In the genomic region with DNA sequence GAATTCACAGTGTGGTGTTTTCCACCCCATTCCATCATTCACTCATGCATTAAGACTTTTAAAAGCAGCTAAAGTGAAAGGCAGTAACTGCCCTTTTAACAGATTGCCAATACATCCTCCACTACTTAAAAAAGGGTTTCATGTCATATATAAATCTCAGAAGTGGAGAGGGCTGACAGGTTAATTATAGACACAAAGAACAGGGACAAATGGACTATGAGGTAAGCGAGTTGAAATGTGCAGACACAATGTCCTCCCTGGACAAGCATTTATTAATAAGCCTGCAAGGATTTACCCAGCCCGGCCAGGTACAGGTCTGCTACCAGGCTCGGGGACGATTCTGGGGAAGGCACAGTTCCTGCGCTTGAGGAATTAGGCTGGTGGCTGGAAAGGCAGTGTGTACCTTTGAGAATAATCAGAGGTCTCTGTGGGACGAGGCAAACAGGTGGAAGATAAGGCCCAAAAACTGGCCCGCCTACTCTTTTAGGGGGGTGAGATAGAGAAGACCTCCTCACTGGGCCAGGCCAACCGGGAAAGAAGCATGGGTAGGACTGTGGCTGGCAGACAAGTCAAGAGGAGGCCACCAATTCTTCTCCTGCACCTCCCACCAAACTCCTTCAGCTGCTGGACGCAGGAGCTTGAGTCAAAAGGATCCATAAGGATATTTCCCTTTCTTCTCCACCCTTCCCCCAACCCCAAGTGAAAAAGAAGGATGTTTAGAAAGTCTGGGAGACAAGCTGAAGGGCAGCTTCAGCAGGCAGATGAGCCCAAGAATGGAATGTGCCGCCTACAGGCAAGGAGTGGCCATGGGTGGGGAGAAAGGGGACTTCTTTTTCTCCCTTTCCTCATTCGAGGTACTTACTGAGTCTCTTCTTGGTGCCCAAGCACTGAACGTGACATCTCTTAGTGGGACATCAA, we compare ENCODE assay signal across 8 cellular contexts. TPM values are rescaled to one million over a fixed set of nuclear protein-coding genes. Genes with fewer than 3 reads are reported as not detected.
DNase-seq lines count a peak whose midpoint lies in the region; ATAC-seq and TF ChIP-seq lines count a peak whose summit lies in the region.

No MANE protein-coding gene starts in this region.

- H3K4me2 ChIP-seq in SK-N-SH, result peak overlapping the region; percentile 82
- H3K4me2 ChIP-seq in trophoblast cell (ENCODE audit: low read length), result peak overlapping the region; percentile 90

- H3K27ac ChIP-seq in AG04450 (ENCODE audit: low read depth, low read length) (no peak overlapping the region), SK-N-SH (ENCODE audit: low read depth in 2 of 2, low read length in 1 of 2) (no peak overlapping the region), trophoblast cell (ENCODE audit: low read depth, low read length) (peak overlapping the region; percentile 72)

- no peaks in the 10 kb centered on the region; the same call in 1 of the 2 replicates for H3K9me3 ChIP-seq in AG04450 (ENCODE audit: control insufficient read depth, insufficient read depth, low read length)
- no peaks in the 10 kb centered on the region for H3K9me3 ChIP-seq in SK-N-SH
- H3K9me3 ChIP-seq in trophoblast cell (ENCODE audit: insufficient read depth, low read depth, low read length), result peaks cover 3% of the 10 kb centered on the region

- no peak overlapping the region for H4K12ac ChIP-seq in trophoblast cell (ENCODE audit: low read depth, low read length)

- peaks cover 3% of the 10 kb centered on the region; the same call in 1 of the 2 replicates for H3K36me3 ChIP-seq in H7 (replicated peaks; ENCODE audit: control insufficient read depth, insufficient read depth, low read length)
- no peaks in the 10 kb centered on the region for H3K36me3 ChIP-seq in SK-N-SH (replicated peaks in 1 of 2; ENCODE audit: control insufficient read depth in 1 of 2, insufficient read depth in 2 of 2, low read length in 1 of 2)
- H3K36me3 ChIP-seq in trophoblast cell (ENCODE audit: control insufficient read depth in 1 of 2, insufficient read depth in 2 of 2, low read length in 2 of 2), result no peaks in the 10 kb centered on the region

- peak overlapping the region; percentile 31 for H3K18ac ChIP-seq in trophoblast cell (ENCODE audit: low read length)

- no peak overlapping the region for H3K23ac ChIP-seq in trophoblast cell (ENCODE audit: low read length)

- peak overlapping the region; percentile 51 for H4K8ac ChIP-seq in trophoblast cell (ENCODE audit: low read depth, low read length)

- peak overlapping the region; percentile 66 for H3K4ac ChIP-seq in trophoblast cell (ENCODE audit: low read depth, low read length)

- H3K9me2 ChIP-seq in SK-N-SH, result no peaks in the 10 kb centered on the region

- POLR2A ChIA-PET in AG04450 (lab: Yijun Ruan, JAX) (interaction anchor here (0.7 to 1.7 kb wide), 4 partner anchors 11 to 42 kb away, joined by 3 to 5 read pairs (median 4); no protein-coding TSS in a partner anchor), SK-N-SH (lab: Yijun Ruan, JAX) (no interaction called here)

- H3K27me3 ChIP-seq in AG04450 (ENCODE audit: control insufficient read depth, insufficient read depth, low read length) (no peaks in the 10 kb centered on the region), H7 (ENCODE audit: control insufficient read depth, insufficient read depth, low read length) (peaks cover 10% of the 10 kb centered on the region), SK-N-SH (ENCODE audit: insufficient read depth) (no peaks in the 10 kb centered on the region), trophoblast cell (ENCODE audit: insufficient read depth, low read length) (no peaks in the 10 kb centered on the region)

- TF ChIP-seq RAD21 in SK-N-SH (IDR thresholded peaks at IDR 0.05; ENCODE audit: low read length), result no peak

- H3K79me1 ChIP-seq in trophoblast cell (ENCODE audit: low read length), result peaks cover 20% of the 10 kb centered on the region

- H4K20me1 ChIP-seq in SK-N-SH (ENCODE audit: insufficient read depth), result no peaks in the 10 kb centered on the region

- H2BK120ac ChIP-seq in trophoblast cell (ENCODE audit: insufficient read depth, low read length, poor library complexity), result peak overlapping the region; percentile 100

- ATAC-seq in HG02642 (IDR thresholded peaks at IDR 0.05; ENCODE audit: poor library complexity, unreplicated experiment), result no peak

- no peak overlapping the region for H2AK5ac ChIP-seq in trophoblast cell (ENCODE audit: low read length)

- TF ChIP-seq EP300 in SK-N-SH (IDR thresholded peaks at IDR 0.05; ENCODE audit: borderline replicate concordance in 1 of 2, low read depth in 1 of 2, low read length in 1 of 2), result no peak

- peak overlapping the region; percentile 92 for H3K9ac ChIP-seq in SK-N-SH
- H3K9ac ChIP-seq in trophoblast cell (ENCODE audit: low read length), result peak overlapping the region; percentile 95

- TF ChIP-seq CTCF in AG04450 (IDR thresholded peaks at IDR 0.05; ENCODE audit: low read depth, low read length) (peak; percentile 30; the same call in 1 of the 2 replicates), SK-N-SH (IDR thresholded peaks at IDR 0.05) (0 out of 2 replicates have a peak, but pooled peaks have one; percentile 15), foreskin fibroblast (IDR thresholded peaks at IDR 0.05; ENCODE audit: low read depth, low read length) (no peak)

- H2AFZ ChIP-seq in SK-N-SH (ENCODE audit: low read depth), result no peak overlapping the region
- H2AFZ ChIP-seq in trophoblast cell (ENCODE audit: insufficient read depth, low read length, poor library complexity), result no peak overlapping the region

- peak overlapping the region; percentile 18 for H2BK5ac ChIP-seq in trophoblast cell (ENCODE audit: low read depth, low read length, poor library complexity)

- H3F3A ChIP-seq in SK-N-SH (replicated peaks; ENCODE audit: insufficient read depth), result peaks cover 5% of the 10 kb centered on the region

- H3K79me2 ChIP-seq in SK-N-SH (ENCODE audit: insufficient read depth) (peaks cover 63% of the 10 kb centered on the region), trophoblast cell (ENCODE audit: control insufficient read depth, insufficient read depth, low read length, poor library complexity) (peaks cover 24% of the 10 kb centered on the region)

- H4K91ac ChIP-seq in trophoblast cell (ENCODE audit: low read depth, low read length), result peak overlapping the region; percentile 98

- 88% methylated on average over 12 of the region's 12 CpGs for WGBS in SK-N-SH (ENCODE audit: low lambda C conversion rate)
- WGBS in trophoblast cell (ENCODE audit: extremely low coverage, insufficient coverage, insufficient read length), result no CpG with 5 or more reads among the region's 12 CpGs

- H3K14ac ChIP-seq in trophoblast cell (ENCODE audit: low read length), result peak overlapping the region; percentile 57

- peak overlapping the region; percentile 92 for H3K4me3 ChIP-seq in AG04450 (ENCODE audit: low read depth, low read length)
- H3K4me3 ChIP-seq in H7 (ENCODE audit: insufficient read depth, low read depth, low read length), result peak overlapping the region; percentile 96
- H3K4me3 ChIP-seq in SK-N-SH (ENCODE audit: low read depth in 2 of 2, low read length in 1 of 2), result peak overlapping the region; percentile 85 to 94; a peak in 3 of 4 replicates
- H3K4me3 ChIP-seq in foreskin fibroblast (ENCODE audit: low read depth in 1 of 2, low read length in 2 of 2), result peak overlapping the region; percentile 85 to 89
- peak overlapping the region; percentile 95 for H3K4me3 ChIP-seq in trophoblast cell (ENCODE audit: low read depth, low read length)

- CTCF ChIA-PET in AG04450 (lab: Charles Lee) (interaction anchor here (0.5 to 2.3 kb wide), 6 partner anchors 11 to 84 kb away, joined by 3 to 15 read pairs (median 4); no protein-coding TSS in a partner anchor), SK-N-SH (lab: Yijun Ruan, JAX) (interaction anchor here (0.6 to 3.3 kb wide), 4 partner anchors 10 to 74 kb away, joined by 3 to 16 read pairs (median 9); no protein-coding TSS in a partner anchor)

- H2BK12ac ChIP-seq in trophoblast cell (ENCODE audit: low read length), result no peak overlapping the region

- H3K4me1 ChIP-seq in SK-N-SH (ENCODE audit: control insufficient read depth in 1 of 2, insufficient read depth in 2 of 2, low read depth in 1 of 2, low read length in 1 of 2) (peaks cover 3 to 4% of the 10 kb centered on the region in 2 experiments; a peak in 1 of 4 replicates), trophoblast cell (ENCODE audit: control insufficient read depth in 1 of 2, insufficient read depth in 2 of 2, low read length in 2 of 2) (peaks cover 13 to 27% of the 10 kb centered on the region in 2 experiments)

- DNase-seq in AG04450 (ENCODE audit: low read depth, low spot score) (no peak), H7 (peak; percentile 58), SK-N-SH (no peak), foreskin fibroblast (no peak), trophoblast cell (peak in 1 of 2 donors; percentile 28), NCI-H1105 treated with DMSO at 0.1 percent for 48 hours (lab: John Stamatoyannopoulos, UW) (no peak)
- no peak for DNase-seq in activated CD4-positive, CD25-positive, alpha-beta regulatory T cell treated with anti-CD3 and anti-CD28 coated beads, Interleukin-2, amount 50 U/mL, for 72 hours

TF ChIP-seq in SK-N-SH, 30 proteins besides CTCF, POLR2A, EP300 and RAD21 (continues in another document):
- TF ChIP-seq RCOR1 (IDR thresholded peaks at IDR 0.05; ENCODE audit: low read length) (no peak), FOXM1 (IDR thresholded peaks at IDR 0.05; ENCODE audit: low read depth) (no peak), MEF2A (IDR thresholded peaks at IDR 0.05; ENCODE audit: borderline replicate concordance, low read depth) (no peak), CHD2 (IDR thresholded peaks at IDR 0.05; ENCODE audit: low read length, partially characterized antibody) (no peak), EZH2phosphoT487 (IDR thresholded peaks at IDR 0.05; ENCODE audit: borderline replicate concordance, low read depth) (no peak)
- TF ChIP-seq, protein P1, sequence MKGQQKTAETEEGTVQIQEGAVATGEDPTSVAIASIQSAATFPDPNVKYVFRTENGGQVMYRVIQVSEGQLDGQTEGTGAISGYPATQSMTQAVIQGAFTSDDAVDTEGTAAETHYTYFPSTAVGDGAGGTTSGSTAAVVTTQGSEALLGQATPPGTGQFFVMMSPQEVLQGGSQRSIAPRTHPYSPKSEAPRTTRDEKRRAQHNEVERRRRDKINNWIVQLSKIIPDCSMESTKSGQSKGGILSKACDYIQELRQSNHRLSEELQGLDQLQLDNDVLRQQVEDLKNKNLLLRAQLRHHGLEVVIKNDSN (IDR thresholded peaks at IDR 0.05; ENCODE audit: borderline replicate concordance, low read depth), result no peak

RNA-seq across cellular contexts. Expression of a gene that starts 1.5 kb away (rescaled TPM):
- 255 and 334 TPM in 2 replicates for polyA plus RNA-seq in AG04450 (2011; rRNA removed)
- 269 and 320 TPM in 2 replicates for polyA minus RNA-seq in AG04450 (2011; rRNA and poly(A)+ RNA removed)
- 31.3 and 32.4 TPM in 2 replicates for total RNA-seq in H7 (2014; rRNA removed; shearing (Covaris generic))
- polyA plus RNA-seq in SK-N-SH (2012; rRNA removed), result 74.4 and 97.2 TPM in 2 replicates
- polyA plus RNA-seq in SK-N-SH (2012; cell fraction: cytosol; rRNA removed), result 89.3 and 96.8 TPM in 2 replicates
- polyA plus RNA-seq in SK-N-SH (2012; cell fraction: nucleus; rRNA removed), result 68.2 and 70.4 TPM in 2 replicates
- polyA plus RNA-seq in trophoblast cell (2013), result 338 and 355 TPM in 2 replicates
